12 cellular contexts compared by ENCODE assay signal in genomic region chr20:8331740-8332412, GRCh38.
DNase-seq lines count a peak whose midpoint lies in the region; TF ChIP-seq lines count a peak whose summit lies in the region.
"Had no signal": no experiment of that assay in that cellular context is flagged by ENCODE, and none has a peak within 500 bp of the region (broad histone marks: within the 10 kb centered on the region; RNA-seq: fewer than 3 reads in every experiment).

No MANE protein-coding gene starts in this region.

- H3K9me2 ChIP-seq in PC-9 (ENCODE audit: insufficient read depth), result no peaks in the 10 kb centered on the region

- H3K9me3 ChIP-seq in PC-9 (ENCODE audit: insufficient read depth, low read depth), result no peaks in the 10 kb centered on the region
- H3K9me3 ChIP-seq: neutrophil had no signal

- H3K36me3 ChIP-seq in PC-9 (ENCODE audit: low read depth), result no peaks in the 10 kb centered on the region
- H3K36me3 ChIP-seq: neutrophil had no signal

- H3F3A ChIP-seq in PC-9 (ENCODE audit: insufficient read depth, low read depth), result no peaks in the 10 kb centered on the region

- H3K27ac ChIP-seq in PC-9, result no peak overlapping the region
- H3K27ac ChIP-seq: C4-2B, neutrophil had no signal

- intact Hi-C loops in PC-9 (cut with micrococcal nuclease; ENCODE audit: unreplicated experiment), result no loop called here

- H2AFZ ChIP-seq in PC-9, result no peak overlapping the region

- no peaks in the 10 kb centered on the region for H3K79me2 ChIP-seq in PC-9 (ENCODE audit: low read depth)

- DNase-seq in AG08396 (ENCODE audit: low spot score) (peak; percentile 70), HS-27A (ENCODE audit: low read depth) (peak; percentile 51), kidney glomerular epithelial cell (lab: John Stamatoyannopoulos, UW) (peak; percentile 34), osteocyte (ENCODE audit: extremely low spot score, unreplicated experiment) (no peak), PC-9 (no peak), DMS 273 treated with DMSO at 0.1 percent for 48 hours (lab: John Stamatoyannopoulos, UW) (no peak), cortex of kidney (lab: John Stamatoyannopoulos, UW) (no peak)
- DNase-seq: activated naive CD8-positive, alpha-beta T cell treated with anti-CD3 and anti-CD28 coated beads, Interleukin-2, amount 10 ng/mL, durations not matched to agents 7 days and 5 days; T-helper 2 cell had no signal

- H3K4me1 ChIP-seq in PC-9 (replicated peaks; ENCODE audit: insufficient read depth), result no peaks in the 10 kb centered on the region

- no peak overlapping the region for H3K4me3 ChIP-seq in PC-9

- H3K9me3 Mint-ChIP-seq in brain (no peaks in the 10 kb centered on the region), osteocyte (ENCODE audit: unreplicated experiment) (no peaks in the 10 kb centered on the region)
- H3K9me3 Mint-ChIP-seq: activated naive CD8-positive, alpha-beta T cell treated with anti-CD3 and anti-CD28 coated beads, Interleukin-2, amount 10 ng/mL, durations not matched to agents 7 days and 5 days had no signal

- H3K27ac Mint-ChIP-seq in brain (peak overlapping the region in 4 of 5 experiments; percentile 34 to 74 (median 54)), osteocyte (ENCODE audit: unreplicated experiment) (no peak overlapping the region)
- H3K27ac Mint-ChIP-seq: activated naive CD8-positive, alpha-beta T cell treated with anti-CD3 and anti-CD28 coated beads, Interleukin-2, amount 10 ng/mL, durations not matched to agents 7 days and 5 days had no signal

- no peaks in the 10 kb centered on the region for H4K20me1 ChIP-seq in PC-9 (ENCODE audit: insufficient read depth)

- TF ChIP-seq CTCF in brain (conservative IDR thresholded peaks at IDR 0.05) (no peak), osteocyte (IDR thresholded peaks at IDR 0.05) (no peak), PC-9 (conservative IDR thresholded peaks at IDR 0.05) (no peak)

- no peaks in the 10 kb centered on the region for H3K27me3 ChIP-seq in PC-9 (ENCODE audit: insufficient read depth, low read depth)
- H3K27me3 ChIP-seq: neutrophil had no signal

- H3K4me2 ChIP-seq in PC-9, result no peak overlapping the region

- peak overlapping the region in 2 of 5 experiments; percentile 7 to 44 for H3K4me3 Mint-ChIP-seq in brain
- no peak overlapping the region for H3K4me3 Mint-ChIP-seq in osteocyte (ENCODE audit: unreplicated experiment)
- H3K4me3 Mint-ChIP-seq: activated naive CD8-positive, alpha-beta T cell treated with anti-CD3 and anti-CD28 coated beads, Interleukin-2, amount 10 ng/mL, durations not matched to agents 7 days and 5 days had no signal

- POLR2A ChIA-PET in PC-9 (lab: Charles Lee; ENCODE audit: unreplicated experiment), result no interaction called here

- H3K4me1 Mint-ChIP-seq in brain, result peaks cover 38% of the 10 kb centered on the region
- H3K4me1 Mint-ChIP-seq in osteocyte (ENCODE audit: unreplicated experiment), result peaks cover 34% of the 10 kb centered on the region
- H3K4me1 Mint-ChIP-seq: activated naive CD8-positive, alpha-beta T cell treated with anti-CD3 and anti-CD28 coated beads, Interleukin-2, amount 10 ng/mL, durations not matched to agents 7 days and 5 days had no signal

- no TSS peak for BruUV-seq in PC-9 (replicated peaks; lab: Mats Ljungman, UMichigan)

- peaks cover 3% of the 10 kb centered on the region for H3K27me3 Mint-ChIP-seq in brain
- no peaks in the 10 kb centered on the region for H3K27me3 Mint-ChIP-seq in osteocyte (ENCODE audit: unreplicated experiment)

- CTCF ChIA-PET in PC-9 (lab: Charles Lee), result no interaction called here

- H3K36me3 Mint-ChIP-seq in brain (no peaks in the 10 kb centered on the region), osteocyte (ENCODE audit: unreplicated experiment) (no peaks in the 10 kb centered on the region)
- H3K36me3 Mint-ChIP-seq: activated naive CD8-positive, alpha-beta T cell treated with anti-CD3 and anti-CD28 coated beads, Interleukin-2, amount 10 ng/mL, durations not matched to agents 7 days and 5 days had no signal

Comparison
In these comparisons a context has a peak if more than half of its experiments do, and no peak if none do; other contexts are left out.
1. DNase-seq: peak in AG08396 (single experiment), HS-27A (single experiment) and kidney glomerular epithelial cell (single experiment); none in osteocyte (single experiment), PC-9 (0 of 2), DMS 273 treated with DMSO at 0.1 percent for 48 hours (single experiment) and cortex of kidney (single experiment).